Comparison of ENCODE assay signal across 26 cellular contexts in the genomic region with DNA sequence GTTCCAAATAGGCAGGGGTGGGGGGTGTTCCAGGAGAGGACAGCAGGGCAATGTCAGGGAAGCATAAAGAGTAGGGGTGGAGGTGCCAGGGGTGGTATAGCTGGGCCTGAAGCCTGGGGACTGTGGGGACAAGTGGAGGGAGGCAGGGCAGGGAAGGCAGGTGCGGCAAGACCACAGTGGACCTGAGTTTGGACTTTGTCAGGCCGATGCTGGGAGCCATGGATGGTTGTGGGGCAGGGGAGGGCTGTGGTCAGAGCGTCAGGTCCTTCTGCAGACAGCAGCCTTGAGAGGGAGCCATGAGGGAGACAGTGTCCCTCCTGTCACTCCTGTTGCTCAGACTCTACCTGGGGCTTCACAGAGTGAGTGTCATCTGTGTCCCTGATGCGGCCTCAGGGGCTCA.
"Had no signal": no experiment of that assay in that cellular context is flagged by ENCODE, and none has a peak within 500 bp of the region (broad histone marks: within the 10 kb centered on the region; RNA-seq: fewer than 3 reads in every experiment).

No MANE protein-coding gene starts in this region.

- H3K4me1 ChIP-seq: neural progenitor cell, pancreas, psoas muscle, right lobe of liver, spleen, thyroid gland, tibial nerve, vagina had no signal

- H2AFZ ChIP-seq: neural progenitor cell had no signal

- H3K27me3 ChIP-seq: neural progenitor cell, neutrophil, pancreas, right lobe of liver, thyroid gland, tibial nerve, vagina had no signal

- ATAC-seq: naive thymus-derived CD4-positive, alpha-beta T cell; natural killer cell; pancreas; psoas muscle; right cardiac atrium; stimulated activated memory B cell treated with anti-CD40 and anti-IgM and Interleukin-4, amounts not matched to agents 10 μg/mL and 1 μg/mL and 100 μg/mL, for 72 hours; stimulated activated naive CD8-positive, alpha-beta T cell treated with anti-CD3 and anti-CD28 coated beads, Interleukin-15, amount 100 ng/mL, for 72 hours; stimulated activated naive CD8-positive, alpha-beta T cell treated with anti-CD3 and anti-CD28 coated beads, Interleukin-15, Interleukin-2, amounts not matched to agents 100 U/mL and 50 U/mL, for 24 hours had no signal

- H3K27ac ChIP-seq: neural progenitor cell, neutrophil, pancreas, psoas muscle, right lobe of liver, skin epidermis, spleen, thoracic aorta, thyroid gland, tibial nerve, vagina had no signal

- H3K9ac ChIP-seq: neural progenitor cell had no signal

- H3K9me3 ChIP-seq: neutrophil, pancreas, psoas muscle, right lobe of liver, thoracic aorta, thyroid gland, vagina had no signal

- H3K4me2 ChIP-seq: neural progenitor cell, smooth muscle cell had no signal

- H3K4me3 ChIP-seq: neural progenitor cell, pancreas, psoas muscle, right lobe of liver, skin epidermis, smooth muscle cell, spleen, thoracic aorta, thyroid gland, tibial nerve, vagina had no signal

- DNase-seq: naive thymus-derived CD4-positive, alpha-beta T cell; natural killer cell; nucleus accumbens; pancreas; psoas muscle; right cardiac atrium; right lobe of liver; spleen; stimulated activated CD4-positive, alpha-beta T cell treated with anti-CD3 and anti-CD28 coated beads, Interleukin-12 subunit alpha, Interleukin-12 subunit beta, amount 100 ng/mL, for 4 hours; stimulated activated CD4-positive, alpha-beta T cell treated with anti-CD3 and anti-CD28 coated beads, Interleukin-1b, Interleukin-23, amount 100 ng/mL, for 48 hours; stimulated activated CD4-positive, alpha-beta T cell treated with anti-CD3 and anti-CD28 coated beads, Interleukin-4, amount 100 ng/mL, for 1 hour; stimulated activated CD4-positive, alpha-beta T cell treated with anti-CD3 and anti-CD28 coated beads, Interleukin-4, amount 100 ng/mL, for 4 hours; stimulated activated CD8-positive, alpha-beta memory T cell treated with anti-CD3 and anti-CD28 coated beads, Interleukin-4, amount 100 ng/mL, for 48 hours; stimulated activated naive CD4-positive, alpha-beta T cell; stimulated activated naive CD8-positive, alpha-beta T cell treated with anti-CD3 and anti-CD28 coated beads, Interleukin-15, amount 100 ng/mL, for 72 hours; stimulated activated naive CD8-positive, alpha-beta T cell treated with anti-CD3 and anti-CD28 coated beads, Interleukin-15, Interleukin-2, amounts not matched to agents 100 U/mL and 50 U/mL, for 24 hours; substantia nigra; thyroid gland had no signal

- H3K36me3 ChIP-seq: neural progenitor cell, neutrophil, pancreas, right lobe of liver, spleen, thoracic aorta, thyroid gland, tibial nerve, vagina had no signal
